In genomic region chr5:135455876-135456237, GRCh38 we compare ENCODE assay signal across 1 cellular context.
TF ChIP-seq lines count a peak whose summit lies in the region.

No MANE protein-coding gene starts in this region.

TF ChIP-seq in K562, 482 proteins besides CTCF, POLR2A, EP300 and RAD21:
- TF ChIP-seq BRF1 (IDR thresholded peaks at IDR 0.05; ENCODE audit: borderline replicate concordance, extremely low read depth, insufficient read length) (no peak), ZNF589 (CRISPR knock-in tag; IDR thresholded peaks at IDR 0.05; ENCODE audit: low read depth) (no peak), TSHZ1 (CRISPR knock-in tag; IDR thresholded peaks at IDR 0.05) (no peak), SP1 (CRISPR knock-in tag; IDR thresholded peaks at IDR 0.05) (0 out of 2 replicates have a peak, but pooled peaks have one; percentile 15), ID3 (CRISPR knock-in tag; IDR thresholded peaks at IDR 0.05) (no peak), ID3 (tag; IDR thresholded peaks at IDR 0.05) (peak; percentile 34; the same call in 1 of the 2 replicates), HDAC2 (IDR thresholded peaks at IDR 0.05) (no peak), NRF1 (conservative IDR thresholded peaks at IDR 0.05 in 1 of 2, IDR thresholded peaks at IDR 0.05 in 1 of 2) (0 out of 4 replicates have a peak, but pooled peaks of 1 of the 2 experiments have one; percentile 7), ZKSCAN1 (IDR thresholded peaks at IDR 0.05; ENCODE audit: low read depth, low read length) (peak; percentile 82; the same call in 1 of the 2 replicates)
